Comparison of ENCODE assay signal across 8 cellular contexts in genomic region chr11:65492637-65493366, GRCh38. TPM values are rescaled to one million over a fixed set of nuclear protein-coding genes. Genes with fewer than 3 reads are reported as not detected.
DNase-seq lines count a peak whose midpoint lies in the region; ATAC-seq and TF ChIP-seq lines count a peak whose summit lies in the region.

No MANE protein-coding gene starts in this region.

- peak overlapping the region; percentile 73 to 86 (median 80) for H3K9ac ChIP-seq in BLaER1 treated with 17β-estradiol and CSF1 and Interleukin-3, amounts not matched to agents 10 nM and 100 nM

- ATAC-seq in GM18907 (IDR thresholded peaks at IDR 0.05; ENCODE audit: unreplicated experiment) (peak; percentile 21), GM19455 (IDR thresholded peaks at IDR 0.05; ENCODE audit: unreplicated experiment) (no peak)

- DNase-seq in mesenteric fat pad (ENCODE audit: low spot score) (peak; percentile 89), tibial nerve (ENCODE audit: low spot score in 2 of 2) (peak; percentile 86 to 96), NCI-H1436 treated with DMSO at 0.1 percent for 48 hours (lab: John Stamatoyannopoulos, UW) (no peak)

- H3K36me3 ChIP-seq in BLaER1 treated with 17β-estradiol and CSF1 and Interleukin-3, amounts not matched to agents 10 nM and 100 nM = no peaks in the 10 kb centered on the region
- no peaks in the 10 kb centered on the region for H3K36me3 ChIP-seq in tibial nerve

- no peaks in the 10 kb centered on the region for H3K9me3 ChIP-seq in BLaER1 treated with 17β-estradiol and CSF1 and Interleukin-3, amounts not matched to agents 10 nM and 100 nM (replicated peaks in 1 of 11)
- H3K9me3 ChIP-seq in tibial nerve = no peaks in the 10 kb centered on the region

- peak; percentile 73 to 84 for TF ChIP-seq EP300 in tibial nerve (IDR thresholded peaks at IDR 0.05)

- TF ChIP-seq CTCF in tibial nerve (IDR thresholded peaks at IDR 0.05) = no peak

- peak overlapping the region; percentile 7 to 55 (median 38); a peak in 16 of 20 replicates for H3K4me3 ChIP-seq in BLaER1 treated with 17β-estradiol and CSF1 and Interleukin-3, amounts not matched to agents 10 nM and 100 nM
- H3K4me3 ChIP-seq in tibial nerve = peak overlapping the region in 2 of 4 donors; percentile 9 to 29

- TF ChIP-seq POLR2A in tibial nerve (IDR thresholded peaks at IDR 0.05) = peak; percentile 30 to 57

- peak overlapping the region; percentile 88 to 97 (median 95) for H3K4me2 ChIP-seq in BLaER1 treated with 17β-estradiol and CSF1 and Interleukin-3, amounts not matched to agents 10 nM and 100 nM

- H4K20me1 ChIP-seq in BLaER1 treated with 17β-estradiol and CSF1 and Interleukin-3, amounts not matched to agents 10 nM and 100 nM = no peaks in the 10 kb centered on the region

- peaks cover 87 to 93% (median 91%) of the 10 kb centered on the region in 10 experiments for H3K4me1 ChIP-seq in BLaER1 treated with 17β-estradiol and CSF1 and Interleukin-3, amounts not matched to agents 10 nM and 100 nM
- peaks cover 20 to 93% (median 85%) of the 10 kb centered on the region in 4 donors for H3K4me1 ChIP-seq in tibial nerve

- 13 to 16% methylated on average over 6 of the region's 6 CpGs for WGBS in tibial nerve, 2 donors

- H3K27me3 ChIP-seq in BLaER1 treated with 17β-estradiol and CSF1 and Interleukin-3, amounts not matched to agents 10 nM and 100 nM = no peaks in the 10 kb centered on the region
- no peaks in the 10 kb centered on the region for H3K27me3 ChIP-seq in tibial nerve

- H3K27ac ChIP-seq in BLaER1 treated with 17β-estradiol and CSF1 and Interleukin-3, amounts not matched to agents 10 nM and 100 nM = peak overlapping the region; percentile 84 to 100 (median 100)
- H3K27ac ChIP-seq in cingulate gyrus (ENCODE audit: low read depth, low read length) = peak overlapping the region; percentile 100
- peak overlapping the region; percentile 93 to 99 (median 94) for H3K27ac ChIP-seq in tibial nerve

TF ChIP-seq in PFSK-1, 5 proteins besides CTCF, POLR2A, EP300 and RAD21:
- TF ChIP-seq POLR2AphosphoS5 (IDR thresholded peaks at IDR 0.05; ENCODE audit: low read depth, low read length) (peak; percentile 50; the same call in 1 of the 2 replicates), FOXP2 (optimal IDR thresholded peaks at IDR 0.05; ENCODE audit: borderline replicate concordance, extremely low read depth, extremely low read length, insufficient read depth) (no peak)

RNA-seq across cellular contexts. Expression of gene MALAT1, which starts 6.0 kb away (rescaled TPM):
- 336 TPM for polyA plus RNA-seq in PFSK-1 (2012; ENCODE audit: insufficient read length, low read depth)
- 11,495 TPM for total RNA-seq in mesenteric fat pad
- over 10,000 TPM; 20,649 to 23,532 (median 22,230) TPM for total RNA-seq in tibial nerve

RNA-seq across cellular contexts. Expression of gene SCYL1, which starts 32.1 kb away (rescaled TPM):
- polyA plus RNA-seq in PFSK-1 (2012; ENCODE audit: insufficient read length, low read depth) = 192 TPM
- total RNA-seq in mesenteric fat pad (87.0 TPM), tibial nerve (100 to 1,000 TPM; 109 to 128 (median 112) TPM)
